ENCODE assay signal across 1 cellular context in the genomic region with DNA sequence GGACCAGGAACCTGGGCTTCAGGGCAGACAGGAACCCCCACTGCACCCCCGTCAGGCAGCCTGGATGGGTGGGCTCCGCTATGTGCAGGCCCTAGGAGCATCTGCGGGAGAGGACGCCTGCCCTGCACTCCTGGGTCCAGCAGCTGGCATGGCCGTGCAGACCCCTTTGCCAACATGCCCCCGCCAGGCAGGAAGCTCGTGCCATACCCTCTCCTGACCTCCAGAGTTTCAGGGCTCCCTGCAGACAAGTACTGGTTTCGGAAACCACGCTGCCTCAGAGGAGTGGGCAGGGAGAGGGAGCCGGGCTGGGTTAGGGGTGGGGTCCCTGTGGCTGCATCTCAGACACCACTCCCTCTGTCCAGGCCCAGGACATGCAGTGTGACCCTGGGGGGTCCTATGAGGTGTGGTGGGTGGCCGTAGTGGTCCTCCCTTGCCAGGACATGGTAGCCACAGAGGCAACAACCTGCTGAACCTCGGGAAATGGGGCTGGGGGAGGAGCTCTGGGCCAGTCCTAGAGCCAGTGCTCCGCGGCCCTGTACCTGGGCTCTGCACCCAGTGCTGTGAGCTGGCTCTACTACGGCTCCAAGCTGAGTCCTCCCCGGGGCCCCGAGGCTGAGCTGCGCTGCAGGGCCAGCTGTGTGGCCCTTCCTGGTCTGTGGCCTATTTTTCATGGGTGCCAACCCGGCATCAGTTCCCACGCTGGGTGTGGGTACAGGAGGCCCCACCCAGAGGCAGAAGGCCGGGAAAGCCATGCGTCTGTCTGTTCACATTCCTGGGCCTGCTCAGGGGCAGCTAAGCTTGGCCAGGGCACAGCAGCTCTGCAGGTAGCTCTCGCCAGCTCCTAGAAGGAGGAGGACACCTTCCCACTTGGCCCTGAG.
TF ChIP-seq lines count a peak whose summit lies in the region.

No MANE protein-coding gene starts in this region.

TF ChIP-seq in H1, 55 proteins besides CTCF, POLR2A, EP300 and RAD21:
- TF ChIP-seq KDM1A (IDR thresholded peaks at IDR 0.05; ENCODE audit: borderline replicate concordance, low read length) (no peak), SP4 (IDR thresholded peaks at IDR 0.05; ENCODE audit: low read length) (no peak), RNF2 (IDR thresholded peaks at IDR 0.05; ENCODE audit: borderline replicate concordance, low read depth, low read length, missing control alignments, poor library complexity, severe bottlenecking) (no peak), SRF (IDR thresholded peaks at IDR 0.05; ENCODE audit: low read depth, low read length) (no peak), SP1 (IDR thresholded peaks at IDR 0.05; ENCODE audit: low read depth, low read length) (no peak), GABPA (IDR thresholded peaks at IDR 0.05; ENCODE audit: borderline replicate concordance, insufficient read depth, low read length) (no peak), TBP (IDR thresholded peaks at IDR 0.05; ENCODE audit: low read depth, low read length) (no peak), KDM4A (IDR thresholded peaks at IDR 0.05; ENCODE audit: low read depth, low read length, severe bottlenecking) (no peak), CHD2 (IDR thresholded peaks at IDR 0.05; ENCODE audit: low read length) (no peak), CHD1 (IDR thresholded peaks at IDR 0.05; ENCODE audit: low read depth, low read length) (no peak), CHD7 (IDR thresholded peaks at IDR 0.05; ENCODE audit: insufficient replicate concordance, low read length) (no peak), BRCA1 (IDR thresholded peaks at IDR 0.05; ENCODE audit: low read depth, low read length) (no peak)
